Comparison of ENCODE assay signal across 8 cellular contexts in genomic region chr3:157532529-157533297, GRCh38. TPM values are rescaled to one million over a fixed set of nuclear protein-coding genes. Genes with fewer than 3 reads are reported as not detected.
DNase-seq lines count a peak whose midpoint lies in the region; ATAC-seq, FAIRE-seq and TF ChIP-seq lines count a peak whose summit lies in the region.

No MANE protein-coding gene starts in this region.

- peak; percentile 55 for FAIRE-seq in endothelial cell of umbilical vein (lab: Jason Lieb, UNC)

- POLR2A ChIA-PET in endothelial cell of umbilical vein (lab: Charles Lee), result interaction anchor here (0.9 to 2.6 kb wide), 8 partner anchors 10 to 372 kb away, joined by 3 to 23 read pairs (median 4); partner anchors contain the start of genes CCNL1 and PTX3

- intact Hi-C loops in endothelial cell of umbilical vein (cut with micrococcal nuclease), result loop anchor here (1.0 to 5.0 kb wide), 14 partner anchors 11 to 980 kb away; partner anchors contain the start of gene SHOX2

- H2AFZ ChIP-seq in endothelial cell of umbilical vein (ENCODE audit: low read depth, low read length), result no peak overlapping the region

- CTCF ChIA-PET in endothelial cell of umbilical vein (lab: Charles Lee), result interaction anchor here (0.7 to 7.3 kb wide), 50 partner anchors 10 to 1262 kb away, joined by 3 to 457 read pairs (median 4); partner anchors contain the start of genes GFM1, RSRC1 and VEPH1

- dilution Hi-C loops in endothelial cell of umbilical vein (cut with MboI; ENCODE audit: extremely low pct_ligation_motif_present, low sequenced_read_pairs), result no loop called here

- peak overlapping the region; percentile 99 for H3K9ac ChIP-seq in endothelial cell of umbilical vein (replicated peaks; ENCODE audit: extremely low read depth, insufficient read depth, low read length)

- H3K79me2 ChIP-seq in endothelial cell of umbilical vein (ENCODE audit: control insufficient read depth, insufficient read depth, low read length), result peaks cover 52% of the 10 kb centered on the region

- H3K9me3 ChIP-seq in endothelial cell of umbilical vein (replicated peaks; ENCODE audit: control insufficient read depth, insufficient read depth, low read length), result no peaks in the 10 kb centered on the region

- peak overlapping the region; percentile 100 for H3K27ac ChIP-seq in endothelial cell of umbilical vein (ENCODE audit: insufficient read depth, low read depth, low read length)

- DNase-seq in AG08396 (ENCODE audit: low spot score) (peak; percentile 72), NB4 (ENCODE audit: low read depth) (peak; percentile 73), SHP77 treated with DMSO at 0.1 percent for 48 hours (lab: John Stamatoyannopoulos, UW) (peak; percentile 28), endothelial cell of umbilical vein (ENCODE audit: low read depth, low spot score) (peak; percentile 94), middle frontal gyrus (ENCODE audit: extremely low spot score, low spot score) (peak; percentile 59)
- no peak for DNase-seq in activated CD4-positive, CD25-positive, alpha-beta regulatory T cell treated with anti-CD3 and anti-CD28 coated beads, Interleukin-2, amount 50 U/mL, for 72 hours

- H3K9me1 ChIP-seq in endothelial cell of umbilical vein (replicated peaks; ENCODE audit: control insufficient read depth, extremely low read depth, insufficient read depth, low read length), result no peaks in the 10 kb centered on the region

- ATAC-seq in GM18505 (IDR thresholded peaks at IDR 0.05; ENCODE audit: unreplicated experiment) (peak; percentile 87), HG02852 (IDR thresholded peaks at IDR 0.05; ENCODE audit: unreplicated experiment) (peak; percentile 80)

- BruUV-seq in endothelial cell of umbilical vein (replicated peaks; lab: Mats Ljungman, UMichigan), result TSS peak; percentile 73

- TF ChIP-seq POLR2A in GM18505 (IDR thresholded peaks at IDR 0.05; ENCODE audit: borderline replicate concordance, extremely low read depth, insufficient read depth, insufficient read length) (no peak), NB4 (IDR thresholded peaks at IDR 0.05; ENCODE audit: extremely low read depth, insufficient read length) (no peak), endothelial cell of umbilical vein (IDR thresholded peaks at IDR 0.05; ENCODE audit: low read depth, low read length) (peak; percentile 17)

- H3K4me2 ChIP-seq in endothelial cell of umbilical vein (ENCODE audit: insufficient read depth, low read length), result peak overlapping the region; percentile 97

- H3K4me3 ChIP-seq in NB4 (ENCODE audit: low read depth, low read length), result no peak overlapping the region
- H3K4me3 ChIP-seq in endothelial cell of umbilical vein (replicated peaks in 1 of 3; ENCODE audit: insufficient read depth in 1 of 3, low read depth in 1 of 3, low read length in 3 of 3), result peak overlapping the region; percentile 40 to 96 (median 86)

- TF ChIP-seq CTCF in NB4 (IDR thresholded peaks at IDR 0.05; ENCODE audit: low read depth, low read length) (peak; percentile 62), endothelial cell of umbilical vein (IDR thresholded peaks at IDR 0.05; ENCODE audit: extremely low read depth in 1 of 2, insufficient read depth in 1 of 2, low read depth in 1 of 2, low read length in 2 of 2) (peak; percentile 61 to 68)

- no peaks in the 10 kb centered on the region for H3K27me3 ChIP-seq in endothelial cell of umbilical vein (ENCODE audit: control insufficient read depth in 2 of 2, insufficient read depth in 2 of 2, low read length in 2 of 2)

- H4K20me1 ChIP-seq in endothelial cell of umbilical vein (replicated peaks; ENCODE audit: control insufficient read depth, extremely low read depth, insufficient read depth, low read length), result no peaks in the 10 kb centered on the region

- H3K4me1 ChIP-seq in endothelial cell of umbilical vein (ENCODE audit: control insufficient read depth, extremely low read depth, insufficient read depth, low read length), result peaks cover 67% of the 10 kb centered on the region

- H3K36me3 ChIP-seq in endothelial cell of umbilical vein (ENCODE audit: control insufficient read depth in 2 of 2, extremely low read depth in 1 of 2, insufficient read depth in 2 of 2, low read length in 2 of 2), result no peaks in the 10 kb centered on the region

TF ChIP-seq in endothelial cell of umbilical vein, 7 proteins besides CTCF, POLR2A, EP300 and RAD21:
- TF ChIP-seq JUN (IDR thresholded peaks at IDR 0.05; ENCODE audit: borderline replicate concordance, insufficient read depth, insufficient read length, low read depth), result peak; percentile 10
- no peak for TF ChIP-seq EZH2 (IDR thresholded peaks at IDR 0.05; ENCODE audit: borderline replicate concordance, low read depth, low read length, severe bottlenecking)
- TF ChIP-seq MYC (IDR thresholded peaks at IDR 0.05; ENCODE audit: low read depth, low read length), result no peak
- peak; percentile 60 for TF ChIP-seq POLR2AphosphoS5 (IDR thresholded peaks at IDR 0.05; ENCODE audit: insufficient read depth, low read depth, low read length)
- TF ChIP-seq MAX (IDR thresholded peaks at IDR 0.05; ENCODE audit: insufficient read depth, insufficient read length), result no peak
- TF ChIP-seq FOS (IDR thresholded peaks at IDR 0.05; ENCODE audit: borderline replicate concordance, insufficient read depth, low read length), result no peak
- TF ChIP-seq GATA2 (IDR thresholded peaks at IDR 0.05; ENCODE audit: insufficient read depth, insufficient read length, low read depth, low read length), result no peak
TF ChIP-seq in endothelial cell of umbilical vein: peak in this region for 2.

RNA-seq across cellular contexts. Expression of gene VEPH1, which starts 29.5 kb away (rescaled TPM):
- total RNA-seq in endothelial cell of umbilical vein, result 136 and 142 TPM in 2 replicates
- 36.7 and 42.9 TPM in 2 replicates for polyA plus RNA-seq in endothelial cell of umbilical vein
- 58.8 and 61.9 TPM in 2 replicates for polyA plus RNA-seq in endothelial cell of umbilical vein (2011; cell fraction: cytosol; rRNA removed)
- 103 and 121 TPM in 2 replicates for polyA plus RNA-seq in endothelial cell of umbilical vein (2011; cell fraction: nucleus; rRNA removed)
- 116 and 257 TPM in 2 replicates for polyA plus RNA-seq in endothelial cell of umbilical vein (2012)
- polyA minus RNA-seq in endothelial cell of umbilical vein, result 178 and 183 TPM in 2 replicates
- 6.1 TPM for polyA minus RNA-seq in endothelial cell of umbilical vein (2011; cell fraction: cytosol; rRNA and poly(A)+ RNA removed)
- polyA minus RNA-seq in endothelial cell of umbilical vein (2011; cell fraction: nucleus; rRNA and poly(A)+ RNA removed), result 416 and 737 TPM in 2 replicates
